Comparison of ENCODE assay signal across 7 cellular contexts in genomic region chr11:17972987-17973386, GRCh38. TPM values are rescaled to one million over a fixed set of nuclear protein-coding genes. Genes with fewer than 3 reads are reported as not detected.
DNase-seq lines count a peak whose midpoint lies in the region; ATAC-seq and TF ChIP-seq lines count a peak whose summit lies in the region.

No MANE protein-coding gene starts in this region.

- peak; percentile 34 for ATAC-seq in lung (ENCODE audit: insufficient read depth, low FRiP score)

- no peak overlapping the region for H3K4me3 ChIP-seq in choroid plexus epithelial cell (ENCODE audit: low read depth, low read length)
- H3K4me3 ChIP-seq in lung, result no peak overlapping the region

- H3K36me3 Mint-ChIP-seq in activated CD4-positive, alpha-beta T cell treated with anti-CD3 and anti-CD28 coated beads, Interleukin-2, amount 10 ng/mL, durations not matched to agents 24 days and 14 days (ENCODE audit: low read depth), result peaks cover 23% of the 10 kb centered on the region

- no peaks in the 10 kb centered on the region for H3K4me1 ChIP-seq in lung (ENCODE audit: control insufficient read depth in 2 of 2, insufficient read depth in 2 of 2, low read length in 2 of 2)

- no peaks in the 10 kb centered on the region for H3K27me3 Mint-ChIP-seq in activated CD4-positive, alpha-beta T cell treated with anti-CD3 and anti-CD28 coated beads, Interleukin-2, amount 10 ng/mL, durations not matched to agents 24 days and 14 days

- no peak overlapping the region for H3K27ac ChIP-seq in lung (ENCODE audit: low read depth in 1 of 2, low read length in 1 of 2)

- H3K4me1 Mint-ChIP-seq in activated CD4-positive, alpha-beta T cell treated with anti-CD3 and anti-CD28 coated beads, Interleukin-2, amount 10 ng/mL, durations not matched to agents 24 days and 14 days, result no peaks in the 10 kb centered on the region

- H3K4me3 Mint-ChIP-seq in activated CD4-positive, alpha-beta T cell treated with anti-CD3 and anti-CD28 coated beads, Interleukin-2, amount 10 ng/mL, durations not matched to agents 24 days and 14 days, result no peak overlapping the region

- intact Hi-C loops in activated CD4-positive, alpha-beta T cell treated with anti-CD3 and anti-CD28 coated beads, Interleukin-2, amount 10 ng/mL, durations not matched to agents 24 days and 14 days (cut with micrococcal nuclease), result loop anchor here (5.0 kb wide), 1 partner anchor 96 kb away; no protein-coding TSS in a partner anchor

- DNase-seq in NCI-H226 (peak; percentile 39), choroid plexus epithelial cell (ENCODE audit: low read depth) (peak; percentile 88), lung (ENCODE audit: low spot score) (no peak), RPMI8226 (no peak), NCI-H2081 treated with DMSO at 0.1 percent for 48 hours (lab: John Stamatoyannopoulos, UW) (no peak)
- DNase-seq in activated CD4-positive, alpha-beta T cell treated with anti-CD3 and anti-CD28 coated beads, Interleukin-2, amount 10 ng/mL, durations not matched to agents 24 days and 14 days, result no peak

- TF ChIP-seq CTCF in GM12873 (IDR thresholded peaks at IDR 0.05; ENCODE audit: insufficient read depth, low read depth, low read length, missing control alignments) (peak; percentile 60), choroid plexus epithelial cell (conservative IDR thresholded peaks at IDR 0.05; ENCODE audit: low read depth, low read length) (peak; percentile 98), lung (IDR thresholded peaks at IDR 0.05; ENCODE audit: control extremely low read depth, extremely low read depth) (no peak)

- no peak overlapping the region for H3K27ac Mint-ChIP-seq in activated CD4-positive, alpha-beta T cell treated with anti-CD3 and anti-CD28 coated beads, Interleukin-2, amount 10 ng/mL, durations not matched to agents 24 days and 14 days

- no peaks in the 10 kb centered on the region for H3K9me3 Mint-ChIP-seq in activated CD4-positive, alpha-beta T cell treated with anti-CD3 and anti-CD28 coated beads, Interleukin-2, amount 10 ng/mL, durations not matched to agents 24 days and 14 days

- H3K9me3 ChIP-seq in lung (ENCODE audit: control insufficient read depth in 2 of 2, insufficient read depth in 1 of 2, low read length in 1 of 2), result no peaks in the 10 kb centered on the region

- peaks cover 3 to 6% of the 10 kb centered on the region in 2 donors for H3K36me3 ChIP-seq in lung (ENCODE audit: control insufficient read depth in 2 of 2, insufficient read depth in 2 of 2, low read length in 2 of 2)

- WGBS in lung, 2 donors, result 63 to 84% methylated on average over 5 of the region's 5 CpGs

- no peaks in the 10 kb centered on the region for H3K27me3 ChIP-seq in lung (ENCODE audit: control insufficient read depth, insufficient read depth)

RNA-seq across cellular contexts. Expression of gene SERGEF, which starts 39.9 kb away (rescaled TPM):
- total RNA-seq in lung, result 10 to 100 TPM; 20.5 to 33.3 TPM
- polyA plus RNA-seq in lung, result 10 to 100 TPM; 20.2 to 85.0 TPM
- 26.2 and 35.8 TPM in 2 replicates for total RNA-seq in activated CD4-positive, alpha-beta T cell treated with anti-CD3 and anti-CD28 coated beads, Interleukin-2, amount 10 ng/mL, durations not matched to agents 24 days and 14 days

Comparison
In these comparisons a context has a peak if more than half of its experiments do, and no peak if none do; other contexts are left out.
1. DNase-seq: peak in NCI-H226 (single experiment) and choroid plexus epithelial cell (single experiment); none in lung (single experiment), RPMI8226 (single experiment), NCI-H2081 treated with DMSO at 0.1 percent for 48 hours (single experiment) and activated CD4-positive, alpha-beta T cell treated with anti-CD3 and anti-CD28 coated beads, Interleukin-2, amount 10 ng/mL, durations not matched to agents 24 days and 14 days (single experiment).